ENCODE assay signal across 22 cellular contexts in the genomic region with DNA sequence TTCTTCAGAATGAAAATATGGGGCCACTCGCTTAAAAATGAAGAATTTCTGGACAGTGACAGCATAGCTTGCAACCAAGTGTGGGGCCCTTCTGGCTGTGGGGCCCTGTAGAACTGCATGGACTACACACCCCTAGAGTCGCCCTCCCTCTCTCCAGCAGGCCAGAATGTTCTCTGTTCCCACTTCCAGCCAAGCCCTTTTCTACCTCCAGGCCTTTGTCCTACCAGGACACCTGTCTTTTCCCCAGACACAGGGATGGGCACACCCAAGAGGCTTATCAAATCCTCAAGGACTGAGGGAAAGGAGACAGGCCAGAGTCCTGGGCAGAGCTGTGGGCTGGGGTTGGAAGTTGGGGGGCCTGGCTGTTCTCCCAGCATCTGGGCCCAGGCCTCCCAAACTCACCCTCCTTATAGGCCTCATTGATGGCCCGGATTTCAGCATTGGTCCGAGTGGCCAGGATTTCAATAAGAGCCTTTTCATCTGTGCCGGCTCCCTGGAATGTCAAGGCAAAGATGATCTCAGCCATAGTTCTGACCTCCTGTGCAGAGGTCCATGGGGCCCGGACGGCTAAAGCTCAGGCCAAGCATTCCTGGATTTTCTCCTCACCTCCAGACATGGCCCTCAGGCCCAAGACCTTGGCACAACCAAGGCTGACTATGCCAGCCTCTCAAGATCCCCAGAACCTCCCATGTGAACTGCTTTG. TPM values are rescaled to one million over a fixed set of nuclear protein-coding genes. Genes with fewer than 3 reads are reported as not detected.
DNase-seq lines count a peak whose midpoint lies in the region; ATAC-seq and TF ChIP-seq lines count a peak whose summit lies in the region.
"Had no signal": no experiment of that assay in that cellular context is flagged by ENCODE, and none has a peak within 500 bp of the region (broad histone marks: within the 10 kb centered on the region; RNA-seq: fewer than 3 reads in every experiment).

No MANE protein-coding gene starts in this region.

- H3K4me1 Mint-ChIP-seq in activated naive CD4-positive, alpha-beta T cell treated with anti-CD3 and anti-CD28 coated beads, Interleukin-2, amount 50 U/mL, for 24 hours: peaks cover 15% of the 10 kb centered on the region
- peaks cover 1% of the 10 kb centered on the region for H3K4me1 Mint-ChIP-seq in activated naive CD4-positive, alpha-beta T cell treated with anti-CD3 and anti-CD28 coated beads, Interleukin-2, amount 10 ng/mL, durations not matched to agents 7 days and 5 days
- H3K4me1 Mint-ChIP-seq in activated B cell treated with CpG ODN at 0.5 μM for 24 hours: peaks cover 30% of the 10 kb centered on the region
- H3K4me1 Mint-ChIP-seq in stimulated activated naive CD8-positive, alpha-beta T cell treated with anti-CD3 and anti-CD28 coated beads, Interleukin-15, amount 100 ng/mL, for 72 hours: peaks cover 37% of the 10 kb centered on the region

- no peak for DNase-seq in activated naive CD4-positive, alpha-beta T cell treated with anti-CD3 and anti-CD28 coated beads, Interleukin-2, amount 10 ng/mL, durations not matched to agents 7 days and 5 days
- DNase-seq in activated B cell treated with CpG ODN at 0.5 μM for 24 hours (no peak), H7 (no peak), WERI-Rb-1 (no peak)
- DNase-seq in stimulated activated naive CD8-positive, alpha-beta T cell treated with anti-CD3 and anti-CD28 coated beads, Interleukin-15, amount 100 ng/mL, for 72 hours: no peak
- DNase-seq: ACHN; activated T-cell treated with anti-CD3 and anti-CD28 coated beads, Interleukin-2, amount 50 U/mL, for 1 hour; amniotic stem cell; dermis blood vessel endothelial cell; DMS153; NCI-H187; NCI-H526 treated with DMSO at 0.1 percent for 48 hours; right cardiac atrium; RPMI8226; stimulated activated CD4-positive, alpha-beta T cell treated with anti-CD3 and anti-CD28 coated beads, Interleukin-12 subunit alpha, Interleukin-12 subunit beta, amount 100 ng/mL, for 4 hours; T-helper 2 cell; uterus had no signal

- H3K4me3 ChIP-seq in gastroesophageal sphincter (no peak overlapping the region), H7 (ENCODE audit: insufficient read depth, low read depth, low read length) (no peak overlapping the region), WERI-Rb-1 (ENCODE audit: low read depth, low read length) (no peak overlapping the region)
- H3K4me3 ChIP-seq: BLaER1 treated with 17β-estradiol and CSF1 and Interleukin-3, amounts not matched to agents 10 nM and 100 nM; uterus had no signal

- H3K27me3 ChIP-seq in gastroesophageal sphincter (no peaks in the 10 kb centered on the region), H7 (ENCODE audit: control insufficient read depth, insufficient read depth, low read length) (no peaks in the 10 kb centered on the region), WERI-Rb-1 (ENCODE audit: insufficient read depth, low read depth, severe bottlenecking) (no peaks in the 10 kb centered on the region)
- H3K27me3 ChIP-seq: BLaER1 treated with 17β-estradiol and CSF1 and Interleukin-3, amounts not matched to agents 10 nM and 100 nM; uterus had no signal

- H3K9me3 ChIP-seq in gastroesophageal sphincter (no peaks in the 10 kb centered on the region), WERI-Rb-1 (ENCODE audit: severe bottlenecking) (no peaks in the 10 kb centered on the region)
- H3K9me3 ChIP-seq: BLaER1 treated with 17β-estradiol and CSF1 and Interleukin-3, amounts not matched to agents 10 nM and 100 nM; uterus had no signal

- TF ChIP-seq EP300 in gastroesophageal sphincter (IDR thresholded peaks at IDR 0.05): no peak

- TF ChIP-seq POLR2A in gastroesophageal sphincter (IDR thresholded peaks at IDR 0.05): no peak

- peaks cover 8% of the 10 kb centered on the region for H3K36me3 Mint-ChIP-seq in activated naive CD4-positive, alpha-beta T cell treated with anti-CD3 and anti-CD28 coated beads, Interleukin-2, amount 50 U/mL, for 24 hours
- H3K36me3 Mint-ChIP-seq in activated naive CD4-positive, alpha-beta T cell treated with anti-CD3 and anti-CD28 coated beads, Interleukin-2, amount 10 ng/mL, durations not matched to agents 7 days and 5 days: peaks cover 69% of the 10 kb centered on the region
- H3K36me3 Mint-ChIP-seq in activated B cell treated with CpG ODN at 0.5 μM for 24 hours (ENCODE audit: low read depth): peaks cover 83% of the 10 kb centered on the region

- POLR2A ChIA-PET in activated B cell treated with CpG ODN at 0.5 μM for 24 hours (lab: Charles Lee): no interaction called here

- H3K4me1 ChIP-seq in gastroesophageal sphincter: peaks cover 0 to 64% (median 7%) of the 10 kb centered on the region in 3 donors
- H3K4me1 ChIP-seq: parathyroid adenoma, uterus had no signal

- H3K27ac ChIP-seq in gastroesophageal sphincter (peak overlapping the region in 3 of 4 donors; percentile 16 to 59 (median 56)), WERI-Rb-1 (no peak overlapping the region)
- H3K27ac ChIP-seq: BLaER1 treated with 17β-estradiol and CSF1 and Interleukin-3, amounts not matched to agents 10 nM and 100 nM; parathyroid adenoma; uterus had no signal

- no peak for TF ChIP-seq CTCF in activated B cell treated with CpG ODN at 0.5 μM for 24 hours (IDR thresholded peaks at IDR 0.05)
- no peak for TF ChIP-seq CTCF in gastroesophageal sphincter (IDR thresholded peaks at IDR 0.05)
- TF ChIP-seq CTCF in WERI-Rb-1 (IDR thresholded peaks at IDR 0.05; ENCODE audit: low read depth, low read length): no peak

- ATAC-seq in activated B cell treated with CpG ODN at 0.5 μM for 24 hours (ENCODE audit: low read depth): no peak
- ATAC-seq in gastroesophageal sphincter: no peak
- no peak for ATAC-seq in stimulated activated naive CD8-positive, alpha-beta T cell treated with anti-CD3 and anti-CD28 coated beads, Interleukin-15, amount 100 ng/mL, for 72 hours
- no peak for ATAC-seq in GM18868 (IDR thresholded peaks at IDR 0.05; ENCODE audit: unreplicated experiment)
- ATAC-seq: right cardiac atrium had no signal

- peak overlapping the region; percentile 75 for H3K27ac Mint-ChIP-seq in activated naive CD4-positive, alpha-beta T cell treated with anti-CD3 and anti-CD28 coated beads, Interleukin-2, amount 50 U/mL, for 24 hours
- no peak overlapping the region for H3K27ac Mint-ChIP-seq in activated naive CD4-positive, alpha-beta T cell treated with anti-CD3 and anti-CD28 coated beads, Interleukin-2, amount 10 ng/mL, durations not matched to agents 7 days and 5 days
- H3K27ac Mint-ChIP-seq in activated B cell treated with CpG ODN at 0.5 μM for 24 hours: peak overlapping the region; percentile 35
- H3K27ac Mint-ChIP-seq in stimulated activated naive CD8-positive, alpha-beta T cell treated with anti-CD3 and anti-CD28 coated beads, Interleukin-15, amount 100 ng/mL, for 72 hours: peak overlapping the region; percentile 69 to 88

- intact Hi-C loops in activated B cell treated with CpG ODN at 0.5 μM for 24 hours (cut with micrococcal nuclease): no loop called here

- H3K27me3 Mint-ChIP-seq in activated naive CD4-positive, alpha-beta T cell treated with anti-CD3 and anti-CD28 coated beads, Interleukin-2, amount 50 U/mL, for 24 hours: no peaks in the 10 kb centered on the region
- no peaks in the 10 kb centered on the region for H3K27me3 Mint-ChIP-seq in activated naive CD4-positive, alpha-beta T cell treated with anti-CD3 and anti-CD28 coated beads, Interleukin-2, amount 10 ng/mL, durations not matched to agents 7 days and 5 days
- H3K27me3 Mint-ChIP-seq in activated B cell treated with CpG ODN at 0.5 μM for 24 hours: no peaks in the 10 kb centered on the region
- H3K27me3 Mint-ChIP-seq in stimulated activated naive CD8-positive, alpha-beta T cell treated with anti-CD3 and anti-CD28 coated beads, Interleukin-15, amount 100 ng/mL, for 72 hours: no peaks in the 10 kb centered on the region

- no peaks in the 10 kb centered on the region for H3K9me3 Mint-ChIP-seq in activated naive CD4-positive, alpha-beta T cell treated with anti-CD3 and anti-CD28 coated beads, Interleukin-2, amount 50 U/mL, for 24 hours
- no peaks in the 10 kb centered on the region for H3K9me3 Mint-ChIP-seq in activated naive CD4-positive, alpha-beta T cell treated with anti-CD3 and anti-CD28 coated beads, Interleukin-2, amount 10 ng/mL, durations not matched to agents 7 days and 5 days
- H3K9me3 Mint-ChIP-seq in activated B cell treated with CpG ODN at 0.5 μM for 24 hours: no peaks in the 10 kb centered on the region
- H3K9me3 Mint-ChIP-seq in stimulated activated naive CD8-positive, alpha-beta T cell treated with anti-CD3 and anti-CD28 coated beads, Interleukin-15, amount 100 ng/mL, for 72 hours: no peaks in the 10 kb centered on the region

- no peak overlapping the region for H3K4me3 Mint-ChIP-seq in activated naive CD4-positive, alpha-beta T cell treated with anti-CD3 and anti-CD28 coated beads, Interleukin-2, amount 50 U/mL, for 24 hours
- H3K4me3 Mint-ChIP-seq in activated naive CD4-positive, alpha-beta T cell treated with anti-CD3 and anti-CD28 coated beads, Interleukin-2, amount 10 ng/mL, durations not matched to agents 7 days and 5 days: no peak overlapping the region
- H3K4me3 Mint-ChIP-seq in activated B cell treated with CpG ODN at 0.5 μM for 24 hours: no peak overlapping the region
- no peak overlapping the region for H3K4me3 Mint-ChIP-seq in stimulated activated naive CD8-positive, alpha-beta T cell treated with anti-CD3 and anti-CD28 coated beads, Interleukin-15, amount 100 ng/mL, for 72 hours

- 26 to 52% methylated on average over 2 to 4 of the region's 7 CpGs for WGBS in gastroesophageal sphincter (ENCODE audit: low coverage in 1 of 2), 2 donors

- CTCF ChIA-PET in activated naive CD4-positive, alpha-beta T cell treated with anti-CD3 and anti-CD28 coated beads, Interleukin-2, amount 10 ng/mL, durations not matched to agents 7 days and 5 days (lab: Charles Lee): interaction anchor here (1.1 to 11.0 kb wide), 3 partner anchors 30 to 68 kb away, joined by 3 to 264 read pairs (median 125); no protein-coding TSS in a partner anchor
- CTCF ChIA-PET in activated B cell treated with CpG ODN at 0.5 μM for 24 hours (lab: Charles Lee): interaction anchor here (0.9 to 16.6 kb wide), 4 partner anchors 30 to 120 kb away, joined by 3 to 625 read pairs (median 106); no protein-coding TSS in a partner anchor

- peaks cover 0 to 90% of the 10 kb centered on the region in 2 donors for H3K36me3 ChIP-seq in gastroesophageal sphincter
- peaks cover 18% of the 10 kb centered on the region for H3K36me3 ChIP-seq in H7 (replicated peaks; ENCODE audit: control insufficient read depth, insufficient read depth, low read length)
- peaks cover 9% of the 10 kb centered on the region; the same call in 1 of the 2 replicates for H3K36me3 ChIP-seq in WERI-Rb-1
- H3K36me3 ChIP-seq: uterus had no signal

RNA-seq across cellular contexts. Expression of a gene that starts 38.2 kb away (rescaled TPM):
- 506 and 512 TPM in 2 replicates for total RNA-seq in activated B cell treated with CpG ODN at 0.5 μM for 24 hours
- 100 to 1,000 TPM in 2 of 4 donors, 10 to 100 TPM in 2; 74.2 to 142 (median 97.9) TPM for total RNA-seq in gastroesophageal sphincter
- 27.3 and 38.6 TPM in 2 replicates for total RNA-seq in H7 (2014; rRNA removed; shearing (Covaris generic))

RNA-seq across cellular contexts. Expression of a gene that starts 38.5 kb away (rescaled TPM):
- 367 and 379 TPM in 2 replicates for total RNA-seq in activated B cell treated with CpG ODN at 0.5 μM for 24 hours
- total RNA-seq in gastroesophageal sphincter: 100 to 1,000 TPM; 359 to 435 (median 375) TPM
- 179 and 212 TPM in 2 replicates for total RNA-seq in H7 (2014; rRNA removed; shearing (Covaris generic))
